8 cellular contexts compared by ENCODE assay signal in the genomic region with DNA sequence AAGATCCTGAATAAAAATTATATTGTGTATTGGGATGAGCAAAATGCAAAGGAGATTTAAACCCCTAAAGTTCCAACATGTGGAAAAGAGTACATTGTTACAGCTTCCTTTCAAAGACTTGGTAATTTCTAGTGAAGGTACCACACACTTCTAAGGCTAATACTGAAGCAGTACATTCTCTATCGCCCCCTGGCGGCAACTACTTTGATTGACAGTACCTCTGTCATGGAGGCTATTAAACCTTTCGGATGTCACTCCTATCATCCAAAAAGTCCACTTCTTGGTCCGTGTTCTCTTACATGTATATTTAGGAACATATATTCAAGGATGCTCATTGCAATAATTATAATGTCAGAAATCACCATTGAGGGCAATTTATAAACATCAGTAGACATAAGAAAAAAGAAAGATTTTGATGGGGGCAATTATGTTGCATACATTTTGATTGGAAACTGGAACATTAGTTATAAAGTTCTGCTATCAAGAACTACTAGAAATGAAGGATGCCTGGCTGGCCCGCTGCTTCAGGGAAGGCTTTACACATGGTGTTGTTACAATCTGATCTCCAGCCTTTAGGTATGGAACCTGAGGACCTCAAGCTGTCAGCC.
DNase-seq lines count a peak whose midpoint lies in the region; ATAC-seq lines count a peak whose summit lies in the region.

No MANE protein-coding gene starts in this region.

- no CpG with 5 or more reads among the region's 5 CpGs for WGBS in iPS DF 6.9 (ENCODE audit: insufficient coverage, insufficient read length)

- H3K27ac ChIP-seq in iPS DF 6.9 (ENCODE audit: low read length), result no peak overlapping the region

- H3K4me1 ChIP-seq in iPS DF 6.9 (ENCODE audit: control insufficient read depth, insufficient read depth, low read length), result no peaks in the 10 kb centered on the region

- no peaks in the 10 kb centered on the region for H3K9me3 ChIP-seq in iPS DF 6.9 (ENCODE audit: control insufficient read depth, insufficient read depth, low read length)

- DNase-seq in NCI-H2196 (lab: John Stamatoyannopoulos, UW; ENCODE audit: unreplicated experiment), result peak; percentile 57
- DNase-seq in NCI-H2196 treated with DMSO at 0.1 percent for 48 hours (lab: John Stamatoyannopoulos, UW; ENCODE audit: unreplicated experiment), result no peak
- peak; percentile 34 for DNase-seq in NCI-H146 (lab: John Stamatoyannopoulos, UW)
- DNase-seq in T-helper 9 cell, result peak; percentile 43
- DNase-seq in astrocyte of the hippocampus (ENCODE audit: low read depth, low spot score), result peak; percentile 79
- peak; percentile 45 for DNase-seq in iPS DF 6.9 (ENCODE audit: low read depth, low spot score)
- peak; percentile 48 to 63 (median 59) for DNase-seq in stimulated activated CD4-positive, alpha-beta T cell treated with anti-CD3 and anti-CD28 coated beads, Interleukin-12 subunit alpha, Interleukin-12 subunit beta, amount 100 ng/mL, for 48 hours (ENCODE audit: low read depth in 2 of 3, low spot score in 1 of 3)

- H3K36me3 ChIP-seq in iPS DF 6.9 (ENCODE audit: control insufficient read depth, insufficient read depth, low read length), result no peaks in the 10 kb centered on the region

- ATAC-seq in HG02840 (IDR thresholded peaks at IDR 0.05; ENCODE audit: low FRiP score, unreplicated experiment), result peak; percentile 94

- H3K27me3 ChIP-seq in iPS DF 6.9 (ENCODE audit: control insufficient read depth, insufficient read depth, low read length), result no peaks in the 10 kb centered on the region

- no peak overlapping the region for H3K4me3 ChIP-seq in iPS DF 6.9 (ENCODE audit: low read length)
